Comparison of ENCODE assay signal across 8 cellular contexts in genomic region chr2:191245046-191245868, GRCh38. TPM values are rescaled to one million over a fixed set of nuclear protein-coding genes. Genes with fewer than 3 reads are reported as not detected.
A peak's percentile ranks its signal among the peaks of the same experiment; 100 is the strongest.
DNase-seq lines count a peak whose midpoint lies in the region; ATAC-seq, FAIRE-seq and TF ChIP-seq lines count a peak whose summit lies in the region.

Gene MYO1B (plus strand): TSS chr2:191245404. CDS start chr2:191276896, 31,492 bp downstream.

- in situ Hi-C loops in GM12878 (cut with MboI): no loop called here

- intact Hi-C loops in T-helper 1 cell treated with Interleukin-12 subunit alpha and Interleukin-12 subunit beta and Interleukin-4 antibody, amounts not matched to agents 30 ng/mL and 1 ng/mL, for 36 hours (cut with micrococcal nuclease): loop anchor here (1.0 to 10.0 kb wide), 7 partner anchors 42 to 280 kb away; no protein-coding TSS in a partner anchor
- intact Hi-C loops in GM12878 (cut with micrococcal nuclease; ENCODE audit: unreplicated experiment): no loop called here

- H3K4me2 ChIP-seq in GM12878 (ENCODE audit: control insufficient read depth, insufficient read depth): peak within 1 kb of the TSS; percentile 81

- RAD21 ChIA-PET in GM12878 (lab: Charles Lee; ENCODE audit: unreplicated experiment): no interaction called here

- DNase-seq in DMS79 treated with DMSO at 0.1 percent for 48 hours (lab: John Stamatoyannopoulos, UW) (peak; percentile 70), H4 (ENCODE audit: low spot score) (peak; percentile 73), NCI-H1092 (lab: John Stamatoyannopoulos, UW) (peak; percentile 65), GM12878 (ENCODE audit: low read depth, low spot score) (no peak), small intestine (peak; percentile 77)

- no peaks in the 10 kb centered on the region for H3K4me1 ChIP-seq in GM12878 (ENCODE audit: control insufficient read depth, insufficient read depth, low read length)
- peaks cover 35% of the 10 kb centered on the region for H3K4me1 ChIP-seq in iPS-18a (ENCODE audit: control insufficient read depth, low read depth, low read length)
- peaks cover 5 to 10% of the 10 kb centered on the region in 2 donors for H3K4me1 ChIP-seq in small intestine (ENCODE audit: control insufficient read depth in 2 of 2, insufficient read depth in 1 of 2, low read depth in 1 of 2, low read length in 1 of 2)

- H3K9me3 ChIP-seq in GM12878 (replicated peaks; ENCODE audit: control insufficient read depth, insufficient read depth, low read length): no peaks in the 10 kb centered on the region; the same call in 2 of the 3 replicates
- no peaks in the 10 kb centered on the region for H3K9me3 ChIP-seq in iPS-18a (ENCODE audit: control insufficient read depth, low read depth, low read length)
- no peaks in the 10 kb centered on the region for H3K9me3 ChIP-seq in small intestine (ENCODE audit: control insufficient read depth, low read depth)

- no peak for TF ChIP-seq RAD21 in GM12878 (IDR thresholded peaks at IDR 0.05; ENCODE audit: insufficient read depth, low read depth, low read length)

- POLR2A ChIA-PET in GM12878 (lab: Charles Lee): no interaction called here

- no peaks in the 10 kb centered on the region for H4K20me1 ChIP-seq in GM12878 (ENCODE audit: control insufficient read depth, insufficient read depth)

- H3K27ac ChIP-seq in GM12878 (ENCODE audit: control insufficient read depth, insufficient read depth): no peak within 1 kb of the TSS
- H3K27ac ChIP-seq in iPS-18a (ENCODE audit: low read length): peak within 1 kb of the TSS; percentile 71
- H3K27ac ChIP-seq in small intestine (ENCODE audit: low read depth in 1 of 2, low read length in 1 of 2): peak within 1 kb of the TSS in 1 of 2 donors; percentile 91

- 6% methylated on average over 70 of the region's 112 CpGs for WGBS in GM12878 (ENCODE audit: insufficient coverage, insufficient replicate concordance, low lambda C conversion rate, missing lambda C conversion rate)
- WGBS in small intestine, 3 donors: 0 to 1% (median 0%) methylated on average over 75 to 112 of the region's 112 CpGs

- H3K36me3 ChIP-seq in GM12878 (ENCODE audit: control insufficient read depth in 2 of 2, insufficient read depth in 2 of 2, low read length in 1 of 2) (no peaks in the 10 kb centered on the region), iPS-18a (ENCODE audit: control insufficient read depth, low read depth, low read length) (peaks cover 3% of the 10 kb centered on the region), small intestine (ENCODE audit: control insufficient read depth in 2 of 2, insufficient read depth in 2 of 2, low read length in 2 of 2) (no peaks in the 10 kb centered on the region)

- H3K9ac ChIP-seq in GM12878 (ENCODE audit: control insufficient read depth, insufficient read depth, low read length) (no peak within 1 kb of the TSS), iPS-18a (ENCODE audit: low read length) (peak within 1 kb of the TSS; percentile 95)

- TF ChIP-seq EP300 in GM12878 (IDR thresholded peaks at IDR 0.05; ENCODE audit: borderline replicate concordance in 1 of 2, control insufficient read depth in 1 of 2, low read depth in 2 of 2, low read length in 2 of 2): no peak

- CTCF ChIA-PET in GM12878 (lab: Yijun Ruan, JAX): no interaction called here

- SMC1A ChIA-PET in GM12878 (lab: Charles Lee; ENCODE audit: uncharacterized antibody, unreplicated experiment): no interaction called here

- TF ChIP-seq POLR2A in GM12878 (IDR thresholded peaks at IDR 0.05; ENCODE audit: low read depth, low read length): no peak

- H2AFZ ChIP-seq in GM12878 (ENCODE audit: control insufficient read depth, low read depth, low read length): no peak within 1 kb of the TSS; the same call in none of the 2 replicates

- no peaks in the 10 kb centered on the region for H3K79me2 ChIP-seq in GM12878 (ENCODE audit: control insufficient read depth, insufficient read depth, low read length)

- peak in 2 of 3 experiments; percentile 16 to 17; a peak in 2 of 6 replicates for TF ChIP-seq CTCF in GM12878 (IDR thresholded peaks at IDR 0.05 in 2 of 3, conservative IDR thresholded peaks at IDR 0.05 in 1 of 3; ENCODE audit: control insufficient read depth in 2 of 3, extremely low read depth in 1 of 3, insufficient read depth in 1 of 3, low read depth in 3 of 3, low read length in 3 of 3)

- no TSS peak for BruUV-seq in GM12878 (replicated peaks; lab: Mats Ljungman, UMichigan)

- H3K27me3 ChIP-seq in GM12878 (replicated peaks in 1 of 2; ENCODE audit: control insufficient read depth in 2 of 2, insufficient read depth in 2 of 2, low read length in 1 of 2): peaks cover 7 to 16% of the 10 kb centered on the region in 2 experiments
- peaks cover 11% of the 10 kb centered on the region for H3K27me3 ChIP-seq in iPS-18a (ENCODE audit: control insufficient read depth, insufficient read depth, low read length)
- no peaks in the 10 kb centered on the region for H3K27me3 ChIP-seq in small intestine (ENCODE audit: control insufficient read depth in 2 of 2, insufficient read depth in 2 of 2, low read length in 2 of 2)

- ATAC-seq in GM12878 (peak; percentile 76), HG03565 (IDR thresholded peaks at IDR 0.05; ENCODE audit: unreplicated experiment) (no peak)

- no peak within 1 kb of the TSS; the same call in 1 of the 2 replicates for H3K4me3 ChIP-seq in GM12878
- peak within 1 kb of the TSS; percentile 91 for H3K4me3 ChIP-seq in iPS-18a (ENCODE audit: low read length)
- peak within 1 kb of the TSS; percentile 65 to 92 for H3K4me3 ChIP-seq in small intestine (ENCODE audit: low read depth in 1 of 2, low read length in 2 of 2)

- FAIRE-seq in GM12878 (lab: Jason Lieb, UNC) (no peak), small intestine (lab: Jason Lieb, UNC) (no peak)

TF ChIP-seq in GM12878, 131 proteins besides CTCF, POLR2A, EP300 and RAD21:
- TF ChIP-seq BMI1 (IDR thresholded peaks at IDR 0.05; ENCODE audit: borderline replicate concordance) (no peak), POLR2AphosphoS2 (IDR thresholded peaks at IDR 0.05; ENCODE audit: low read depth, low read length) (no peak), NBN (IDR thresholded peaks at IDR 0.05) (no peak), EED (IDR thresholded peaks at IDR 0.05; ENCODE audit: low read depth) (0 out of 2 replicates have a peak, but pooled peaks have one; percentile 12), IRF5 (IDR thresholded peaks at IDR 0.05; ENCODE audit: borderline replicate concordance) (no peak), SUZ12 (IDR thresholded peaks at IDR 0.05; ENCODE audit: unreplicated experiment) (peak; percentile 78), SREBF2 (IDR thresholded peaks at IDR 0.05; ENCODE audit: low read length) (no peak), BHLHE40 (IDR thresholded peaks at IDR 0.05; ENCODE audit: borderline replicate concordance in 1 of 2, low read depth in 2 of 2, low read length in 1 of 2) (peak in 1 of 2 experiments; percentile 18; a peak in 1 of 4 replicates), HDAC6 (IDR thresholded peaks at IDR 0.05; ENCODE audit: unreplicated experiment) (peak; percentile 85)

RNA-seq across cellular contexts. Expression of gene MYO1B, which starts in this region (rescaled TPM):
- 51.0 and 58.5 TPM in 2 replicates for total RNA-seq in H4 (2014; rRNA removed; shearing (Covaris generic))
- total RNA-seq in T-helper 1 cell treated with Interleukin-12 subunit alpha and Interleukin-12 subunit beta and Interleukin-4 antibody, amounts not matched to agents 30 ng/mL and 1 ng/mL, for 36 hours: 14.3 and 17.6 TPM in 2 replicates
- total RNA-seq in GM12878 (2013; cell fraction: nucleolus; rRNA removed): 10.2 and 12.8 TPM in 2 replicates
- total RNA-seq in GM12878 (2014; rRNA removed) (3.0 and 3.2 TPM in 2 replicates), GM12878 (2014; rRNA removed; fragmentation: Illumina TruSeq; extraction: Trizol) (3.5 and 4.2 TPM in 2 replicates), GM12878 (2021) (2.2 and 3.6 TPM in 2 replicates)
- polyA plus RNA-seq in GM12878 (2011; ENCODE audit: low read depth): 0.42 TPM
- polyA plus RNA-seq in GM12878 (2011; rRNA removed) (0.10 TPM in 2 replicates), GM12878 (2014; fragmentation: Illumina TruSeq; extraction: Trizol) (2.8 and 4.2 TPM in 2 replicates), GM12878 (2014; fragmentation: Nextera tagmentation; extraction: Ambion mirVana) (under 1 TPM; 0.40 to 0.57 TPM), GM12878 (2014; rRNA removed) (1.3 and 1.4 TPM in 2 replicates), GM12878 (2016; fragmentation: Nextera tagmentation; extraction: Ambion mirVana) (1 to 10 TPM; 1.2 to 1.8 TPM), small intestine (10 to 100 TPM in 1 of 3 donors, 1 to 10 TPM in 2; 8.1 to 17.1 (median 8.6) TPM)
- 0.04 and 0.10 TPM in 2 replicates for polyA plus RNA-seq in GM12878 (2011; cell fraction: cytosol; rRNA removed)
- polyA plus RNA-seq in GM12878 (2011; cell fraction: nucleus; rRNA removed): 0.10 and 0.13 TPM in 2 replicates
- 0.42 and 0.69 TPM in 2 replicates for polyA plus RNA-seq in GM12878 (2012)
- polyA minus RNA-seq in GM12878 (2011; rRNA and poly(A)+ RNA removed): 0.36 TPM in 1 of 2 replicates, not detected in the other
- not detected in 2 replicates for polyA minus RNA-seq in GM12878 (2011; cell fraction: cytosol; rRNA and poly(A)+ RNA removed)
- 0.10 and 0.24 TPM in 2 replicates for polyA minus RNA-seq in GM12878 (2011; cell fraction: nucleus; rRNA and poly(A)+ RNA removed)
